Comparison of ENCODE assay signal across 40 cellular contexts in genomic region chr11:77031599-77031998, GRCh38. TPM values are rescaled to one million over a fixed set of nuclear protein-coding genes. Genes with fewer than 3 reads are reported as not detected.
"Had no signal": no experiment of that assay in that cellular context is flagged by ENCODE, and none has a peak within 500 bp of the region (broad histone marks: within the 10 kb centered on the region; RNA-seq: fewer than 3 reads in every experiment).

No MANE protein-coding gene starts in this region.

- FAIRE-seq: astrocyte, TTC549 had no signal

- ATAC-seq: activated CD8-positive, alpha-beta T cell treated with anti-CD3 and anti-CD28 coated beads for 36 hours; activated naive CD4-positive, alpha-beta T cell treated with anti-CD3 and anti-CD28 coated beads, Interleukin-2, amount 50 U/mL, for 72 hours; activated T-cell treated with anti-CD3 and anti-CD28 coated beads, Interleukin-2, amount 50 U/mL, for 72 hours; activated T-helper 17 cell treated with anti-CD3 and anti-CD28 coated beads, Interleukin-2, amount 50 U/mL, for 72 hours; body of pancreas had no signal

- DNase-seq: activated B cell treated with CpG ODN at 0.5 μM for 24 hours; activated CD4-positive, alpha-beta memory T cell treated with anti-CD3 and anti-CD28 coated beads for 36 hours; activated CD4-positive, alpha-beta T cell treated with anti-CD3 and anti-CD28 coated beads for 4 hours; activated CD4-positive, alpha-beta T cell treated with anti-CD3 and anti-CD28 coated beads, Interleukin-2, amount 10 ng/mL, durations not matched to agents 24 days and 14 days; activated CD4-positive, alpha-beta T cell treated with anti-CD3 and anti-CD28 coated beads, Interleukin-2, amount 50 U/mL, for 1 hour; activated CD4-positive, alpha-beta T cell treated with anti-CD3 and anti-CD28 coated beads, Interleukin-2, amount 50 U/mL, for 4 hours; activated CD4-positive, CD25-positive, alpha-beta regulatory T cell treated with anti-CD3 and anti-CD28 coated beads, Interleukin-2, amount 50 U/mL, for 72 hours; activated CD8-positive, alpha-beta memory T cell treated with anti-CD3 and anti-CD28 coated beads, Interleukin-2, amount 50 U/mL, for 4 hours; activated CD8-positive, alpha-beta T cell treated with anti-CD3 and anti-CD28 coated beads for 36 hours; activated effector memory CD4-positive, alpha-beta T cell treated with anti-CD3 and anti-CD28 coated beads, Interleukin-2, amount 50 U/mL, for 16 hours; activated gamma-delta T cell treated with Interleukin-2 at 50 U/mL for 16 hours; activated naive CD4-positive, alpha-beta T cell; activated naive CD4-positive, alpha-beta T cell treated with anti-CD3 and anti-CD28 coated beads for 36 hours; activated naive CD4-positive, alpha-beta T cell treated with anti-CD3 and anti-CD28 coated beads, Interleukin-2, amount 50 U/mL, for 16 hours; activated naive CD8-positive, alpha-beta T cell treated with anti-CD3 and anti-CD28 coated beads for 36 hours; activated T-cell treated with anti-CD3 and anti-CD28 coated beads for 4 hours; activated T-cell treated with anti-CD3 and anti-CD28 coated beads, Interleukin-2, amount 50 U/mL, for 1 hour; activated T-cell treated with anti-CD3 and anti-CD28 coated beads, Interleukin-2, amount 50 U/mL, for 4 hours; activated T-cell treated with anti-CD3 and anti-CD28 coated beads, Interleukin-2, amount 50 U/mL, for 72 hours; adrenal gland; amniotic stem cell; aorta; body of pancreas; brain microvascular endothelial cell; central memory CD4-positive, alpha-beta T cell; T-helper 1 cell; T-helper 2 cell; T-helper 9 cell had no signal

- H3K36me3 ChIP-seq: adrenal gland, brain microvascular endothelial cell, breast epithelium had no signal

- H3K27ac Mint-ChIP-seq: activated B cell treated with CpG ODN at 0.5 μM for 24 hours; activated CD4-positive, alpha-beta memory T cell treated with anti-CD3 and anti-CD28 coated beads for 36 hours; activated CD4-positive, alpha-beta T cell treated with anti-CD3 and anti-CD28 coated beads, Interleukin-2, amount 10 ng/mL, durations not matched to agents 24 days and 14 days; activated CD8-positive, alpha-beta T cell treated with anti-CD3 and anti-CD28 coated beads for 36 hours; activated naive CD4-positive, alpha-beta T cell treated with anti-CD3 and anti-CD28 coated beads for 36 hours; activated naive CD4-positive, alpha-beta T cell treated with anti-CD3 and anti-CD28 coated beads, Interleukin-2, amount 50 U/mL, for 72 hours; activated naive CD8-positive, alpha-beta T cell treated with anti-CD3 and anti-CD28 coated beads for 36 hours; activated T-cell treated with anti-CD3 and anti-CD28 coated beads, Interleukin-2, amount 50 U/mL, for 72 hours; activated T-helper 1 cell treated with anti-CD3 and anti-CD28 coated beads, Interleukin-12 subunit alpha, Interleukin-12 subunit beta, Interleukin-2, Interleukin-4 antibody, amounts not matched to agents 30 ng/mL and 10 ng/mL and 1 ng/mL, durations not matched to agents 14 hours and 24 hours and 36 hours; activated T-helper 17 cell treated with anti-CD3 and anti-CD28 coated beads, Interleukin-2, amount 50 U/mL, for 72 hours; T-helper 1 cell treated with Interleukin-12 subunit alpha and Interleukin-12 subunit beta and Interleukin-4 antibody, amounts not matched to agents 30 μg/mL and 1 μg/mL, for 36 hours; T-helper 2 cell treated with Interferon-gamma antibody and Interleukin-4, amounts not matched to agents 5 μg/mL and 100 μg/mL, for 36 hours had no signal

- H3K9me3 Mint-ChIP-seq: activated B cell treated with CpG ODN at 0.5 μM for 24 hours; activated CD4-positive, alpha-beta memory T cell treated with anti-CD3 and anti-CD28 coated beads for 36 hours; activated CD4-positive, alpha-beta T cell treated with anti-CD3 and anti-CD28 coated beads, Interleukin-2, amount 10 ng/mL, durations not matched to agents 24 days and 14 days; activated CD8-positive, alpha-beta T cell treated with anti-CD3 and anti-CD28 coated beads for 36 hours; activated naive CD4-positive, alpha-beta T cell treated with anti-CD3 and anti-CD28 coated beads for 36 hours; activated naive CD4-positive, alpha-beta T cell treated with anti-CD3 and anti-CD28 coated beads, Interleukin-2, amount 50 U/mL, for 72 hours; activated naive CD8-positive, alpha-beta T cell treated with anti-CD3 and anti-CD28 coated beads for 36 hours; activated T-cell treated with anti-CD3 and anti-CD28 coated beads, Interleukin-2, amount 50 U/mL, for 4 hours; activated T-cell treated with anti-CD3 and anti-CD28 coated beads, Interleukin-2, amount 50 U/mL, for 72 hours; activated T-helper 1 cell treated with anti-CD3 and anti-CD28 coated beads, Interleukin-12 subunit alpha, Interleukin-12 subunit beta, Interleukin-2, Interleukin-4 antibody, amounts not matched to agents 30 ng/mL and 10 ng/mL and 1 ng/mL, durations not matched to agents 14 hours and 24 hours and 36 hours; activated T-helper 17 cell treated with anti-CD3 and anti-CD28 coated beads, Interleukin-2, amount 50 U/mL, for 72 hours; T-helper 1 cell treated with Interleukin-12 subunit alpha and Interleukin-12 subunit beta and Interleukin-4 antibody, amounts not matched to agents 30 μg/mL and 1 μg/mL, for 36 hours; T-helper 2 cell treated with Interferon-gamma antibody and Interleukin-4, amounts not matched to agents 5 μg/mL and 100 μg/mL, for 36 hours had no signal

- H3K4me1 ChIP-seq: adrenal gland, breast epithelium had no signal

- H3K4me3 ChIP-seq: adrenal gland, body of pancreas, breast epithelium had no signal

- H3K4me1 Mint-ChIP-seq: activated B cell treated with CpG ODN at 0.5 μM for 24 hours; activated CD4-positive, alpha-beta T cell treated with anti-CD3 and anti-CD28 coated beads, Interleukin-2, amount 10 ng/mL, durations not matched to agents 24 days and 14 days; activated naive CD8-positive, alpha-beta T cell treated with anti-CD3 and anti-CD28 coated beads for 36 hours; activated T-helper 17 cell treated with anti-CD3 and anti-CD28 coated beads, Interleukin-2, amount 50 U/mL, for 72 hours had no signal

- H3K27ac ChIP-seq: adrenal gland, body of pancreas, brain microvascular endothelial cell, breast epithelium, VCaP had no signal

- H3K27me3 ChIP-seq: body of pancreas, brain microvascular endothelial cell had no signal

- H3K9me3 ChIP-seq: adrenal gland, body of pancreas, breast epithelium had no signal

- H3K4me3 Mint-ChIP-seq: activated B cell treated with CpG ODN at 0.5 μM for 24 hours; activated CD4-positive, alpha-beta memory T cell treated with anti-CD3 and anti-CD28 coated beads for 36 hours; activated CD4-positive, alpha-beta T cell treated with anti-CD3 and anti-CD28 coated beads, Interleukin-2, amount 10 ng/mL, durations not matched to agents 24 days and 14 days; activated CD8-positive, alpha-beta T cell treated with anti-CD3 and anti-CD28 coated beads for 36 hours; activated naive CD4-positive, alpha-beta T cell treated with anti-CD3 and anti-CD28 coated beads for 36 hours; activated naive CD8-positive, alpha-beta T cell treated with anti-CD3 and anti-CD28 coated beads for 36 hours; activated T-cell treated with anti-CD3 and anti-CD28 coated beads, Interleukin-2, amount 50 U/mL, for 4 hours; activated T-cell treated with anti-CD3 and anti-CD28 coated beads, Interleukin-2, amount 50 U/mL, for 72 hours; activated T-helper 1 cell treated with anti-CD3 and anti-CD28 coated beads, Interleukin-12 subunit alpha, Interleukin-12 subunit beta, Interleukin-2, Interleukin-4 antibody, amounts not matched to agents 30 ng/mL and 10 ng/mL and 1 ng/mL, durations not matched to agents 14 hours and 24 hours and 36 hours; activated T-helper 17 cell treated with anti-CD3 and anti-CD28 coated beads, Interleukin-2, amount 50 U/mL, for 72 hours; T-helper 1 cell treated with Interleukin-12 subunit alpha and Interleukin-12 subunit beta and Interleukin-4 antibody, amounts not matched to agents 30 μg/mL and 1 μg/mL, for 36 hours; T-helper 2 cell treated with Interferon-gamma antibody and Interleukin-4, amounts not matched to agents 5 μg/mL and 100 μg/mL, for 36 hours had no signal

RNA-seq across cellular contexts. Expression of gene B3GNT6, which starts 2.6 kb away (rescaled TPM):
- total RNA-seq: activated B cell treated with CpG ODN at 0.5 μM for 24 hours; activated CD4-positive, alpha-beta memory T cell treated with anti-CD3 and anti-CD28 coated beads for 36 hours; activated CD4-positive, alpha-beta T cell treated with anti-CD3 and anti-CD28 coated beads, Interleukin-2, amount 10 ng/mL, durations not matched to agents 24 days and 14 days; activated CD8-positive, alpha-beta memory T cell treated with anti-CD3 and anti-CD28 coated beads for 36 hours; activated CD8-positive, alpha-beta T cell treated with anti-CD3 and anti-CD28 coated beads for 36 hours; activated naive CD4-positive, alpha-beta T cell treated with anti-CD3 and anti-CD28 coated beads for 36 hours; activated naive CD4-positive, alpha-beta T cell treated with anti-CD3 and anti-CD28 coated beads, Interleukin-2, amount 50 U/mL, for 72 hours; activated naive CD8-positive, alpha-beta T cell treated with anti-CD3 and anti-CD28 coated beads for 36 hours; activated T-cell treated with anti-CD3 and anti-CD28 coated beads, Interleukin-2, amount 50 U/mL, for 4 hours; activated T-cell treated with anti-CD3 and anti-CD28 coated beads, Interleukin-2, amount 50 U/mL, for 72 hours; activated T-helper 1 cell treated with anti-CD3 and anti-CD28 coated beads, Interleukin-12 subunit alpha, Interleukin-12 subunit beta, Interleukin-2, Interleukin-4 antibody, amounts not matched to agents 30 ng/mL and 10 ng/mL and 1 ng/mL, durations not matched to agents 14 hours and 24 hours and 36 hours; activated T-helper 17 cell treated with anti-CD3 and anti-CD28 coated beads, Interleukin-2, amount 50 U/mL, for 72 hours; adrenal gland; aorta; astrocyte; body of pancreas; cardiac septum; cerebellum had no signal
- polyA plus RNA-seq: adrenal gland, aorta had no signal
